ENCODE assay signal across 1 cellular context in the genomic region with DNA sequence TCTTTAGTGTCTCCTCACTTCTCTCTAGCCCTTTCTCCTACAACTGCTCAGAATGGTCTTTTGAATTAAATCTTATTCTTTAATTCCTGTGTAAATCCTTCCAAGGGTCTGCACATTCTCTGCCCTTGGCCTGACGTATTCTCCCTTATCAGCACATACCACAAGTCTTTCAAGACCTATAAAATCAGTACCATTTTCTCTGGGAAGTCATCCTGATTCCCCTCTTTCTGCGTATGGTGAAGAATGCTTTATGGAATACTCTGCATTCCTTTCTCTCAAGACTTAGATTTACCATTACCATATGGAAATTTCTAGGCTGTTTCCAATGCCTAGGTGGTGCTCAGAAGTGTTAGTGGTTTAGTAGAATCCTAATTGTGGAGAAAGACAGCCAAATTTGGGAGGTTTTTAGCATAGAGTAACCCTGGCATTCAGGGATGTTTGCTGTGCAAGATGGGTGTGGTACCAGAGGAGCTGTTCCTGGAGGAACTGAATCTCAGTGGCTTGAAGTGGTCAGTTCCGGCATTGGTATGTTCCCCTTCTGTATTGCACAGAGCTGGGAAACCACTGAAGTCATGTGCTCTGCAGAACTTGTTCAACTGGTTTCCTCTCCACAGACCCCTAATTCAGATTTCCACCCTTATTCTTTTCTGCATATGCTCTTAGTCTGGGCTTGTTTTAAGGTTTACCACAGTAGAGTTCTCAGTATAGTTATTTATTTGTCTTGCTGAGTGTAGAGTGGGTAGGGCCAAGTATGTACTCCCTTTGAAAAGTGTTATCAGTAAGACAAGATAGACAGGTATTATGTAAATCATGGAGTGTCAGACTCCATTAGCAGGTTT.
TF ChIP-seq lines count a peak whose summit lies in the region.

No MANE protein-coding gene starts in this region.

TF ChIP-seq in SK-N-SH, 30 proteins besides CTCF, POLR2A, EP300 and RAD21 (continued from another document):
- TF ChIP-seq USF1 (IDR thresholded peaks at IDR 0.05; ENCODE audit: borderline replicate concordance, low read depth): no peak
